8 cellular contexts compared by ENCODE assay signal in genomic region chr12:57738661-57739237, GRCh38. TPM values are rescaled to one million over a fixed set of nuclear protein-coding genes. Genes with fewer than 3 reads are reported as not detected.
A peak's percentile ranks its signal among the peaks of the same experiment; 100 is the strongest.
DNase-seq lines count a peak whose midpoint lies in the region; ATAC-seq and TF ChIP-seq lines count a peak whose summit lies in the region.

Gene AGAP2 (minus strand): TSS chr12:57738742. CDS start chr12:57738246, 496 bp downstream.

- peaks cover 54% of the 10 kb centered on the region for H3K36me3 Mint-ChIP-seq in activated T-cell treated with anti-CD3 and anti-CD28 coated beads, Interleukin-2, amount 50 U/mL, for 24 hours (ENCODE audit: low read depth)
- peaks cover 26% of the 10 kb centered on the region for H3K36me3 Mint-ChIP-seq in activated B cell treated with CpG ODN at 0.5 μM for 24 hours (ENCODE audit: low read depth)

- no peak for ATAC-seq in activated B cell treated with CpG ODN at 0.5 μM for 24 hours (ENCODE audit: low read depth)
- ATAC-seq in HG03045 (IDR thresholded peaks at IDR 0.05; ENCODE audit: unreplicated experiment): no peak
- no peak for ATAC-seq in GM18867 (IDR thresholded peaks at IDR 0.05; ENCODE audit: unreplicated experiment)

- no peak within 1 kb of the TSS for H3K9ac ChIP-seq in iPS-15b (ENCODE audit: low read depth, low read length)

- intact Hi-C loops in activated B cell treated with CpG ODN at 0.5 μM for 24 hours (cut with micrococcal nuclease): no loop called here
- intact Hi-C loops in testis (cut with DNase I; ENCODE audit: low total_unique reads): no loop called here

- no peak for DNase-seq in activated T-cell treated with anti-CD3 and anti-CD28 coated beads, Interleukin-2, amount 50 U/mL, for 24 hours
- DNase-seq in activated T-cell treated with anti-CD3 and anti-CD28 coated beads for 4 hours (no peak), activated B cell treated with CpG ODN at 0.5 μM for 24 hours (no peak), testis (peak; percentile 37), NCI-H2029 treated with DMSO at 0.1 percent for 48 hours (lab: John Stamatoyannopoulos, UW) (no peak)

- H3K36me3 ChIP-seq in iPS-15b (ENCODE audit: control insufficient read depth, insufficient read depth, low read length): no peaks in the 10 kb centered on the region
- no peaks in the 10 kb centered on the region for H3K36me3 ChIP-seq in testis (ENCODE audit: low read depth, missing control alignments)

- POLR2A ChIA-PET in activated B cell treated with CpG ODN at 0.5 μM for 24 hours (lab: Charles Lee): no interaction called here

- peak within 1 kb of the TSS; percentile 53 for H3K4me3 Mint-ChIP-seq in activated T-cell treated with anti-CD3 and anti-CD28 coated beads, Interleukin-2, amount 50 U/mL, for 24 hours
- peak within 1 kb of the TSS; percentile 0 for H3K4me3 Mint-ChIP-seq in activated B cell treated with CpG ODN at 0.5 μM for 24 hours

- H3K27me3 ChIP-seq in iPS-15b (ENCODE audit: control insufficient read depth, insufficient read depth, low read length): peaks cover 84% of the 10 kb centered on the region
- no peaks in the 10 kb centered on the region for H3K27me3 ChIP-seq in testis

- H3K4me3 ChIP-seq in iPS-15b (ENCODE audit: low read depth, low read length) (peak within 1 kb of the TSS; percentile 41), testis (peak within 1 kb of the TSS; percentile 15 to 47)

- H3K27ac Mint-ChIP-seq in activated T-cell treated with anti-CD3 and anti-CD28 coated beads, Interleukin-2, amount 50 U/mL, for 24 hours: peak within 1 kb of the TSS; percentile 83
- H3K27ac Mint-ChIP-seq in activated B cell treated with CpG ODN at 0.5 μM for 24 hours: no peak within 1 kb of the TSS

- H3K27me3 Mint-ChIP-seq in activated T-cell treated with anti-CD3 and anti-CD28 coated beads, Interleukin-2, amount 50 U/mL, for 24 hours: no peaks in the 10 kb centered on the region
- no peaks in the 10 kb centered on the region for H3K27me3 Mint-ChIP-seq in activated B cell treated with CpG ODN at 0.5 μM for 24 hours

- H3K9me3 ChIP-seq in iPS-15b (ENCODE audit: control insufficient read depth, insufficient read depth, low read length): no peaks in the 10 kb centered on the region
- no peaks in the 10 kb centered on the region for H3K9me3 ChIP-seq in testis

- H3K9me3 Mint-ChIP-seq in activated T-cell treated with anti-CD3 and anti-CD28 coated beads, Interleukin-2, amount 50 U/mL, for 24 hours: no peaks in the 10 kb centered on the region
- H3K9me3 Mint-ChIP-seq in activated B cell treated with CpG ODN at 0.5 μM for 24 hours: no peaks in the 10 kb centered on the region

- TF ChIP-seq CTCF in activated B cell treated with CpG ODN at 0.5 μM for 24 hours (IDR thresholded peaks at IDR 0.05) (no peak), testis (IDR thresholded peaks at IDR 0.05) (no peak)

- no peak for TF ChIP-seq POLR2A in testis (IDR thresholded peaks at IDR 0.05)

- peaks cover 6% of the 10 kb centered on the region for H3K4me1 ChIP-seq in iPS-15b (ENCODE audit: control insufficient read depth, insufficient read depth, low read length)
- peaks cover 15% of the 10 kb centered on the region for H3K4me1 ChIP-seq in testis

- 7 to 14% methylated on average over 32 to 34 of the region's 36 CpGs for WGBS in testis, 2 donors

- CTCF ChIA-PET in activated B cell treated with CpG ODN at 0.5 μM for 24 hours (lab: Charles Lee): no interaction called here

- peaks cover 45% of the 10 kb centered on the region for H3K4me1 Mint-ChIP-seq in activated T-cell treated with anti-CD3 and anti-CD28 coated beads, Interleukin-2, amount 50 U/mL, for 24 hours (ENCODE audit: low read depth)
- H3K4me1 Mint-ChIP-seq in activated B cell treated with CpG ODN at 0.5 μM for 24 hours: peaks cover 34% of the 10 kb centered on the region

- no peak within 1 kb of the TSS for H3K27ac ChIP-seq in testis

RNA-seq across cellular contexts. Expression of gene AGAP2, which starts in this region (rescaled TPM):
- total RNA-seq in activated B cell treated with CpG ODN at 0.5 μM for 24 hours (17.5 and 18.5 TPM in 2 replicates), testis (1 to 10 TPM; 2.7 to 3.2 TPM)
- 1.9 TPM for polyA plus RNA-seq in testis (ENCODE audit: insufficient read depth, low read depth, low replicate concordance)
